In the genomic region with DNA sequence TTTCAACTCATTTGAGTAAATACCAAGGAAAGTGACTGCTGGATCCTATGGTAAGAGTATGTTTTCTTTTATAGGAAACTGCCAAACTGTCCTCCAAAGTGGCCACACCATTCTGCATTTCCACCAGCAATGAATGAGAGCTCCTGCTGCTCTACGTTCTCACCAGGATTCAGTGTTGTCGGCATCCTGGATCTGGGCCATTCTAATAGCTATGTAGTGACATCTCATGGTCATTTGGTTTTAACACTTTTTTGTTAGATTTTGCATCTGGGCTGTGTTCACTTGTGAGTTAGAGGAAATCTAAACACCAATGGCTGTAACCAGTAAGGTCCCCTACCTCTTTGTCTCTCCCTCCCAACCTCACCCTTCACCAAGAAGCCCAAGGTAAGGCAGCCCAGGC, we compare ENCODE assay signal across 18 cellular contexts.
DNase-seq lines count a peak whose midpoint lies in the region; ATAC-seq, FAIRE-seq and TF ChIP-seq lines count a peak whose summit lies in the region.
"Had no signal": no experiment of that assay in that cellular context is flagged by ENCODE, and none has a peak within 500 bp of the region (broad histone marks: within the 10 kb centered on the region; RNA-seq: fewer than 3 reads in every experiment).

No MANE protein-coding gene starts in this region.

- no peaks in the 10 kb centered on the region for H3K79me1 ChIP-seq in mesendoderm (ENCODE audit: low read length)

- no peak overlapping the region for H2AFZ ChIP-seq in K562 (ENCODE audit: low read depth, low read length)

- H3K4me3 ChIP-seq in MG63 (no peak overlapping the region), K562 (no peak overlapping the region), mesendoderm (ENCODE audit: low read length) (no peak overlapping the region)
- H3K4me3 ChIP-seq: GM12878, left ventricle myocardium inferior, transverse colon had no signal

- H3K9ac ChIP-seq in K562 (ENCODE audit: insufficient read depth in 1 of 2, low read depth in 2 of 2, low read length in 2 of 2): no peak overlapping the region
- no peak overlapping the region for H3K9ac ChIP-seq in mesendoderm (ENCODE audit: low read length)

- TF ChIP-seq EP300 in K562 (IDR thresholded peaks at IDR 0.05; ENCODE audit: low read length): no peak

- CTCF ChIA-PET in K562 (lab: Yijun Ruan, JAX; ENCODE audit: low intra/inter-chr PET ratio): no interaction called here

- peak; percentile 65 for ATAC-seq in K562
- no peak for ATAC-seq in GM21737 (IDR thresholded peaks at IDR 0.05; ENCODE audit: unreplicated experiment)
- ATAC-seq in GM21529 (IDR thresholded peaks at IDR 0.05; ENCODE audit: unreplicated experiment): no peak
- ATAC-seq: activated CD4-positive, alpha-beta T cell treated with anti-CD3 and anti-CD28 coated beads for 36 hours; GM12878 had no signal

- peak; percentile 11 for FAIRE-seq in K562 (lab: Jason Lieb, UNC)
- FAIRE-seq: GM12878, small intestine had no signal

- DNase-seq in ELR (ENCODE audit: low read depth) (peak; percentile 42), MG63 (peak; percentile 21), K562 (ENCODE audit: extremely low read depth in 1 of 4, low spot score in 3 of 4) (no peak), mesendoderm (peak; percentile 66)
- DNase-seq in stimulated activated CD4-positive, alpha-beta T cell treated with anti-CD3 and anti-CD28 coated beads, Interleukin-2, amount 100 ng/mL, for 24 hours: no peak
- DNase-seq: activated CD4-positive, alpha-beta T cell treated with anti-CD3 and anti-CD28 coated beads for 36 hours; CD4-positive, CD25-positive, alpha-beta regulatory T cell; HCEC 1CT; KG1; left ventricle myocardium inferior; naive B cell; NCI-H1417 treated with DMSO at 0.1 percent for 48 hours; small intestine; transverse colon had no signal

- POLR2A ChIA-PET in K562 (lab: Yijun Ruan, JAX): interaction anchor here (0.6 to 0.7 kb wide), 3 partner anchors 16 to 842 kb away, joined by 3 read pairs; no protein-coding TSS in a partner anchor

- H3K27me3 ChIP-seq in MG63: no peaks in the 10 kb centered on the region
- H3K27me3 ChIP-seq in K562 (ENCODE audit: control insufficient read depth in 2 of 2, insufficient read depth in 2 of 2, low read length in 2 of 2): peaks cover 15 to 16% of the 10 kb centered on the region in 2 experiments; a peak in 3 of 5 replicates
- H3K27me3 ChIP-seq in mesendoderm (ENCODE audit: insufficient read depth, low read length, poor library complexity): no peaks in the 10 kb centered on the region
- H3K27me3 ChIP-seq: transverse colon had no signal

- no peak overlapping the region for H2BK15ac ChIP-seq in mesendoderm (replicated peaks; ENCODE audit: low read depth)

- no peak overlapping the region for H2BK120ac ChIP-seq in mesendoderm (ENCODE audit: low read depth, low read length)

- H3K4me1 ChIP-seq in K562 (replicated peaks in 1 of 2; ENCODE audit: control insufficient read depth in 2 of 2, insufficient read depth in 2 of 2, low read length in 2 of 2) (no peaks in the 10 kb centered on the region), mesendoderm (ENCODE audit: control insufficient read depth, low read depth, low read length) (peaks cover 4% of the 10 kb centered on the region)
- H3K4me1 ChIP-seq: left ventricle myocardium inferior, transverse colon had no signal

- H2AK5ac ChIP-seq in mesendoderm (ENCODE audit: low read length): peak overlapping the region; percentile 55

- peak overlapping the region; percentile 62 for H3K56ac ChIP-seq in mesendoderm (ENCODE audit: low read length)

- H2BK5ac ChIP-seq in mesendoderm (ENCODE audit: low read length): peak overlapping the region; percentile 83

- H3K9me3 ChIP-seq in MG63 (no peaks in the 10 kb centered on the region), K562 (replicated peaks; ENCODE audit: control insufficient read depth, insufficient read depth, low read depth, low read length) (no peaks in the 10 kb centered on the region)
- H3K9me3 ChIP-seq: left ventricle myocardium inferior, transverse colon had no signal

- WGBS in K562 (ENCODE audit: insufficient coverage, low coverage, missing lambda C conversion rate): 0% methylated on average over 2 of the region's 2 CpGs
- no CpG with 5 or more reads among the region's 2 CpGs for WGBS in mesendoderm (ENCODE audit: extremely low coverage, insufficient coverage, low lambda C conversion rate)

- H3K79me2 ChIP-seq in K562 (ENCODE audit: control insufficient read depth, insufficient read depth, low read length) (no peaks in the 10 kb centered on the region), mesendoderm (ENCODE audit: control insufficient read depth, insufficient read depth, low read length) (no peaks in the 10 kb centered on the region)

- H3K27ac ChIP-seq in K562 (ENCODE audit: extremely low read depth, low read depth, low read length) (no peak overlapping the region), mesendoderm (ENCODE audit: low read depth, low read length) (peak overlapping the region; percentile 51)
- H3K27ac ChIP-seq: left ventricle myocardium inferior, RWPE1, transverse colon had no signal

- H3K4me2 ChIP-seq in K562 (ENCODE audit: insufficient read depth, low read length) (no peak overlapping the region), mesendoderm (ENCODE audit: low read length) (no peak overlapping the region)

- no peak overlapping the region for H3K18ac ChIP-seq in mesendoderm (ENCODE audit: low read length)

- no peaks in the 10 kb centered on the region for H3K9me1 ChIP-seq in K562 (ENCODE audit: control insufficient read depth, insufficient read depth, low read length)

- H4K5ac ChIP-seq in mesendoderm (ENCODE audit: low read length): no peak overlapping the region

- intact Hi-C loops in K562 (cut with micrococcal nuclease): no loop called here

- H3K23ac ChIP-seq in mesendoderm (ENCODE audit: low read length): no peak overlapping the region

- no peaks in the 10 kb centered on the region for H4K20me1 ChIP-seq in K562 (replicated peaks; ENCODE audit: control insufficient read depth, insufficient read depth, low read length)

- TF ChIP-seq CTCF in K562 (IDR thresholded peaks at IDR 0.05 in 2 of 3, conservative IDR thresholded peaks at IDR 0.05 in 1 of 3; ENCODE audit: insufficient read depth in 2 of 3, low read depth in 1 of 3, low read length in 3 of 3): peak in 1 of 3 experiments; percentile 19; a peak in 2 of 6 replicates

- H4K8ac ChIP-seq in mesendoderm (ENCODE audit: low read depth, low read length): no peak overlapping the region

- BruUV-seq in K562 (replicated peaks; lab: Mats Ljungman, UMichigan): no TSS peak

- no peak overlapping the region for H3K4ac ChIP-seq in mesendoderm (ENCODE audit: low read depth, low read length)

- in situ Hi-C loops in K562 (cut with MboI): no loop called here

- no peak for TF ChIP-seq POLR2A in K562 (conservative IDR thresholded peaks at IDR 0.05)

- TF ChIP-seq RAD21 in K562 (CRISPR knock-in tag; conservative IDR thresholded peaks at IDR 0.05 in 1 of 2, IDR thresholded peaks at IDR 0.05 in 1 of 2): peak in 1 of 2 experiments; percentile 37; a peak in 1 of 4 replicates

- H3K36me3 ChIP-seq in MG63: no peaks in the 10 kb centered on the region
- H3K36me3 ChIP-seq in K562 (ENCODE audit: control insufficient read depth, insufficient read depth, low read length): no peaks in the 10 kb centered on the region
- H3K36me3 ChIP-seq in mesendoderm (ENCODE audit: control insufficient read depth, insufficient read depth, low read length): no peaks in the 10 kb centered on the region
- H3K36me3 ChIP-seq: left ventricle myocardium inferior, transverse colon had no signal

TF ChIP-seq in K562, 482 proteins besides CTCF, POLR2A, EP300 and RAD21 (continues in another document):
- no peak for TF ChIP-seq RAD51 (IDR thresholded peaks at IDR 0.05; ENCODE audit: borderline replicate concordance, low read depth)
- no peak for TF ChIP-seq MTA3 (IDR thresholded peaks at IDR 0.05; ENCODE audit: borderline replicate concordance)
- no peak for TF ChIP-seq FIP1L1 (IDR thresholded peaks at IDR 0.05; ENCODE audit: low read depth, low read length, poor library complexity, severe bottlenecking)
- TF ChIP-seq ZNF146 (CRISPR knock-in tag; IDR thresholded peaks at IDR 0.05; ENCODE audit: unreplicated experiment): no peak
- TF ChIP-seq ZNF134 (CRISPR knock-in tag; conservative IDR thresholded peaks at IDR 0.05): no peak
- TF ChIP-seq MCM3 (IDR thresholded peaks at IDR 0.05): no peak
- no peak for TF ChIP-seq ZFPM2 (CRISPR knock-in tag; IDR thresholded peaks at IDR 0.05)
- no peak for TF ChIP-seq MAFF (IDR thresholded peaks at IDR 0.05; ENCODE audit: low read length)
- TF ChIP-seq CBX5 (IDR thresholded peaks at IDR 0.05; ENCODE audit: borderline replicate concordance, low read depth): no peak
- TF ChIP-seq GATAD2A (IDR thresholded peaks at IDR 0.05): no peak
- no peak for TF ChIP-seq MAFG (tag; conservative IDR thresholded peaks at IDR 0.05)
- no peak for TF ChIP-seq TCF7L2 (IDR thresholded peaks at IDR 0.05; ENCODE audit: low read depth, low read length)
- TF ChIP-seq, protein P1, sequence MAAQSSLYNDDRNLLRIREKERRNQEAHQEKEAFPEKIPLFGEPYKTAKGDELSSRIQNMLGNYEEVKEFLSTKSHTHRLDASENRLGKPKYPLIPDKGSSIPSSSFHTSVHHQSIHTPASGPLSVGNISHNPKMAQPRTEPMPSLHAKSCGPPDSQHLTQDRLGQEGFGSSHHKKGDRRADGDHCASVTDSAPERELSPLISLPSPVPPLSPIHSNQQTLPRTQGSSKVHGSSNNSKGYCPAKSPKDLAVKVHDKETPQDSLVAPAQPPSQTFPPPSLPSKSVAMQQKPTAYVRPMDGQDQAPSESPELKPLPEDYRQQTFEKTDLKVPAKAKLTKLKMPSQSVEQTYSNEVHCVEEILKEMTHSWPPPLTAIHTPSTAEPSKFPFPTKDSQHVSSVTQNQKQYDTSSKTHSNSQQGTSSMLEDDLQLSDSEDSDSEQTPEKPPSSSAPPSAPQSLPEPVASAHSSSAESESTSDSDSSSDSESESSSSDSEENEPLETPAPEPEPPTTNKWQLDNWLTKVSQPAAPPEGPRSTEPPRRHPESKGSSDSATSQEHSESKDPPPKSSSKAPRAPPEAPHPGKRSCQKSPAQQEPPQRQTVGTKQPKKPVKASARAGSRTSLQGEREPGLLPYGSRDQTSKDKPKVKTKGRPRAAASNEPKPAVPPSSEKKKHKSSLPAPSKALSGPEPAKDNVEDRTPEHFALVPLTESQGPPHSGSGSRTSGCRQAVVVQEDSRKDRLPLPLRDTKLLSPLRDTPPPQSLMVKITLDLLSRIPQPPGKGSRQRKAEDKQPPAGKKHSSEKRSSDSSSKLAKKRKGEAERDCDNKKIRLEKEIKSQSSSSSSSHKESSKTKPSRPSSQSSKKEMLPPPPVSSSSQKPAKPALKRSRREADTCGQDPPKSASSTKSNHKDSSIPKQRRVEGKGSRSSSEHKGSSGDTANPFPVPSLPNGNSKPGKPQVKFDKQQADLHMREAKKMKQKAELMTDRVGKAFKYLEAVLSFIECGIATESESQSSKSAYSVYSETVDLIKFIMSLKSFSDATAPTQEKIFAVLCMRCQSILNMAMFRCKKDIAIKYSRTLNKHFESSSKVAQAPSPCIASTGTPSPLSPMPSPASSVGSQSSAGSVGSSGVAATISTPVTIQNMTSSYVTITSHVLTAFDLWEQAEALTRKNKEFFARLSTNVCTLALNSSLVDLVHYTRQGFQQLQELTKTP (IDR thresholded peaks at IDR 0.05; ENCODE audit: low read depth in 1 of 2, partially characterized antibody in 2 of 2): no peak
- TF ChIP-seq FOXJ3 (CRISPR knock-in tag; IDR thresholded peaks at IDR 0.05): no peak

Comparison
In these comparisons a context has a peak if more than half of its experiments do, and no peak if none do; other contexts are left out.
1. DNase-seq: peak in ELR (single experiment), MG63 (single experiment) and mesendoderm (single experiment); none in K562 (0 of 4) and stimulated activated CD4-positive, alpha-beta T cell treated with anti-CD3 and anti-CD28 coated beads, Interleukin-2, amount 100 ng/mL, for 24 hours (0 of 2).